Comparison of ENCODE assay signal across 24 cellular contexts in genomic region chr2:47876912-47877311, GRCh38. TPM values are rescaled to one million over a fixed set of nuclear protein-coding genes. Genes with fewer than 3 reads are reported as not detected.
DNase-seq lines count a peak whose midpoint lies in the region; ATAC-seq, FAIRE-seq and TF ChIP-seq lines count a peak whose summit lies in the region.
"Had no signal": no experiment of that assay in that cellular context is flagged by ENCODE, and none has a peak within 500 bp of the region (broad histone marks: within the 10 kb centered on the region; RNA-seq: fewer than 3 reads in every experiment).

No MANE protein-coding gene starts in this region.

- no peak overlapping the region for H2BK15ac ChIP-seq in H1 (ENCODE audit: low read length)

- no peak overlapping the region for H4K91ac ChIP-seq in H1 (replicated peaks; ENCODE audit: insufficient read length, low read length)

- H3K27ac Mint-ChIP-seq in MCF 10A (ENCODE audit: low read depth, unreplicated experiment) (peak overlapping the region; percentile 8), T-cell (peak overlapping the region; percentile 29 to 40)
- H3K27ac Mint-ChIP-seq: HFFc6 had no signal

- in situ Hi-C loops in mammary epithelial cell (cut with MboI; ENCODE audit: low sequenced_read_pairs in 2 of 2), result no loop called here

- no peak for FAIRE-seq in H1 (lab: Jason Lieb, UNC)
- FAIRE-seq: A549, HTR-8/SVneo had no signal

- H3K36me3 ChIP-seq in mammary epithelial cell (ENCODE audit: insufficient read depth, low read length) (peaks cover 4% of the 10 kb centered on the region), H1 (ENCODE audit: control insufficient read depth in 2 of 4, insufficient read depth in 4 of 4, low read length in 3 of 4) (no peaks in the 10 kb centered on the region; a peak in 2 of 8 replicates), spleen (peaks cover 0 to 35% (median 3%) of the 10 kb centered on the region in 6 donors)

- no peak overlapping the region for H3K56ac ChIP-seq in H1 (replicated peaks; ENCODE audit: insufficient read length, low read depth, low read length)

- TF ChIP-seq RAD21 in H1 (IDR thresholded peaks at IDR 0.05 in 1 of 2, conservative IDR thresholded peaks at IDR 0.05 in 1 of 2; ENCODE audit: low read depth in 2 of 2, low read length in 2 of 2), result no peak

- H3K9me3 Mint-ChIP-seq in MCF 10A (ENCODE audit: unreplicated experiment), result no peaks in the 10 kb centered on the region
- no peaks in the 10 kb centered on the region for H3K9me3 Mint-ChIP-seq in T-cell
- H3K9me3 Mint-ChIP-seq: HFFc6 had no signal

- H2BK120ac ChIP-seq in H1 (replicated peaks; ENCODE audit: low read depth, low read length), result no peak overlapping the region

- no peak overlapping the region for H2BK5ac ChIP-seq in H1 (ENCODE audit: low read depth, low read length)

- no peak overlapping the region for H3K23ac ChIP-seq in H1 (ENCODE audit: insufficient read length)

- H3K4me3 Mint-ChIP-seq in MCF 10A (ENCODE audit: unreplicated experiment) (no peak overlapping the region), T-cell (no peak overlapping the region)
- H3K4me3 Mint-ChIP-seq: H9, HFFc6 had no signal

- no peak overlapping the region for H3K14ac ChIP-seq in H1 (ENCODE audit: insufficient read length)

- CTCF ChIA-PET in MCF 10A (lab: Yijun Ruan, JAX), result interaction anchor here (0.6 kb wide), 1 partner anchor 431 kb away, joined by 3 read pairs; no protein-coding TSS in a partner anchor
- CTCF ChIA-PET in mammary epithelial cell (lab: Charles Lee; ENCODE audit: low non-redundant PET), result no interaction called here
- CTCF ChIA-PET in T-cell (lab: Charles Lee), result no interaction called here
- CTCF ChIA-PET in H1 (lab: Charles Lee; ENCODE audit: partially characterized antibody), result interaction anchor here (0.7 kb wide), 1 partner anchor 14 kb away, joined by 3 read pairs; no protein-coding TSS in a partner anchor

- H3K9ac ChIP-seq in mammary epithelial cell (ENCODE audit: insufficient read depth, low read length), result no peak overlapping the region
- no peak overlapping the region for H3K9ac ChIP-seq in H1 (replicated peaks in 1 of 4; ENCODE audit: extremely low read depth in 1 of 4, low read depth in 3 of 4, low read length in 3 of 4)
- H3K9ac ChIP-seq: SK-N-SH had no signal

- no peak for TF ChIP-seq CTCF in MCF 10A (IDR thresholded peaks at IDR 0.05; ENCODE audit: unreplicated experiment)
- TF ChIP-seq CTCF in mammary epithelial cell (conservative IDR thresholded peaks at IDR 0.05 in 1 of 2, IDR thresholded peaks at IDR 0.05 in 1 of 2; ENCODE audit: extremely low read depth in 1 of 2, insufficient read depth in 1 of 2, low read depth in 1 of 2, low read length in 2 of 2), result no peak
- no peak for TF ChIP-seq CTCF in H1 (IDR thresholded peaks at IDR 0.05; ENCODE audit: control extremely low read depth in 1 of 3, insufficient read depth in 1 of 3, low read depth in 1 of 3, low read length in 3 of 3)
- no peak for TF ChIP-seq CTCF in spleen (IDR thresholded peaks at IDR 0.05 in 8 of 11, conservative IDR thresholded peaks at IDR 0.05 in 3 of 11)

- H3K79me2 ChIP-seq in mammary epithelial cell (ENCODE audit: insufficient read depth, low read length) (peaks cover 96% of the 10 kb centered on the region), H1 (ENCODE audit: control insufficient read depth in 1 of 2, insufficient read depth in 2 of 2, low read length in 2 of 2) (peaks cover 0 to 93% of the 10 kb centered on the region in 2 experiments; a peak in 3 of 4 replicates)

- H4K8ac ChIP-seq in H1 (ENCODE audit: extremely low read depth, insufficient read depth, low read length), result no peak overlapping the region

- no peak for ATAC-seq in T-cell (replicated peaks in 1 of 4)
- no peak for ATAC-seq in GM21367 (IDR thresholded peaks at IDR 0.05; ENCODE audit: unreplicated experiment)
- ATAC-seq: A549, PC-3 had no signal

- no peak overlapping the region for H3K18ac ChIP-seq in H1 (ENCODE audit: extremely low read depth, low read length)

- H2AFZ ChIP-seq in mammary epithelial cell (ENCODE audit: low read depth, low read length) (no peak overlapping the region), H1 (ENCODE audit: low read length) (no peak overlapping the region)

- no peaks in the 10 kb centered on the region for H3K4me1 ChIP-seq in mammary epithelial cell (ENCODE audit: insufficient read depth, low read length)
- H3K4me1 ChIP-seq in H1 (replicated peaks in 1 of 4; ENCODE audit: control insufficient read depth in 3 of 4, insufficient read depth in 4 of 4, low read length in 3 of 4), result peaks cover 0 to 6% (median 4%) of the 10 kb centered on the region in 4 experiments; a peak in 4 of 7 replicates
- H3K4me1 ChIP-seq in spleen, result peaks cover 0 to 66% (median 27%) of the 10 kb centered on the region in 6 donors
- H3K4me1 ChIP-seq: A549 had no signal

- H4K20me1 ChIP-seq in mammary epithelial cell (ENCODE audit: insufficient read depth, low read length) (peaks cover 2% of the 10 kb centered on the region), H1 (replicated peaks in 1 of 2; ENCODE audit: control insufficient read depth in 1 of 2, insufficient read depth in 2 of 2, low read length in 2 of 2) (peaks cover 0 to 1% of the 10 kb centered on the region in 2 experiments)

- no peak overlapping the region for H4K5ac ChIP-seq in H1 (ENCODE audit: insufficient read length, low read depth, low read length)

- intact Hi-C loops in MCF 10A (cut with micrococcal nuclease), result no loop called here
- intact Hi-C loops in mammary epithelial cell (cut with micrococcal nuclease), result no loop called here
- intact Hi-C loops in spleen (cut with DNase I; ENCODE audit: low total_unique reads), result no loop called here

- BruUV-seq in MCF 10A (replicated peaks; lab: Mats Ljungman, UMichigan), result no TSS peak
- BruUV-seq in mammary epithelial cell (replicated peaks; lab: Mats Ljungman, UMichigan), result no TSS peak

- H3K27me3 Mint-ChIP-seq in MCF 10A (ENCODE audit: insufficient read depth, unreplicated experiment) (no peaks in the 10 kb centered on the region), T-cell (no peaks in the 10 kb centered on the region)

- H3K4me2 ChIP-seq in mammary epithelial cell (ENCODE audit: insufficient read depth, low read depth, low read length), result no peak overlapping the region
- no peak overlapping the region for H3K4me2 ChIP-seq in H1 (ENCODE audit: insufficient read depth in 1 of 2, low read depth in 2 of 2, low read length in 2 of 2)
- H3K4me2 ChIP-seq: A549, SK-N-SH had no signal

- TF ChIP-seq EP300 in H1 (IDR thresholded peaks at IDR 0.05; ENCODE audit: borderline replicate concordance in 1 of 2, low read depth in 2 of 2, low read length in 2 of 2), result no peak

- WGBS in mammary epithelial cell (ENCODE audit: low coverage, missing lambda C conversion rate), result 100% methylated on average over 1 of the region's 1 CpG
- 88% methylated on average over 1 of the region's 1 CpG; no CpG with 5 or more reads in 1 of the 2 experiments for WGBS in H1 (ENCODE audit: extremely low coverage in 1 of 2, insufficient coverage in 1 of 2, insufficient read length in 1 of 2, insufficient replicate concordance in 2 of 2, low coverage in 1 of 2, low lambda C conversion rate in 2 of 2, missing lambda C conversion rate in 1 of 2), 2 experiments
- WGBS in spleen, 5 donors, result 85 to 100% (median 98%) methylated on average over 1 of the region's 1 CpG

- peaks cover 16% of the 10 kb centered on the region for H3K4me1 Mint-ChIP-seq in MCF 10A (ENCODE audit: insufficient read depth, unreplicated experiment)
- peaks cover 64 to 72% (median 71%) of the 10 kb centered on the region in 3 donors for H3K4me1 Mint-ChIP-seq in T-cell

- H3K9me3 ChIP-seq in mammary epithelial cell (replicated peaks; ENCODE audit: insufficient read depth, low read length) (no peaks in the 10 kb centered on the region), H1 (ENCODE audit: insufficient read depth in 2 of 2, low read depth in 1 of 2, low read length in 1 of 2) (no peaks in the 10 kb centered on the region), spleen (no peaks in the 10 kb centered on the region)
- H3K9me3 ChIP-seq: A549, SK-N-SH had no signal

- H3K23me2 ChIP-seq in H1 (ENCODE audit: low read depth, low read length), result no peaks in the 10 kb centered on the region

- peaks cover 4% of the 10 kb centered on the region for H3K36me3 Mint-ChIP-seq in MCF 10A (ENCODE audit: insufficient read depth, unreplicated experiment)
- H3K36me3 Mint-ChIP-seq in T-cell, result peaks cover 23% of the 10 kb centered on the region

- no peak overlapping the region for H3K4ac ChIP-seq in H1 (replicated peaks; ENCODE audit: insufficient read length, low read depth, low read length)

- no peaks in the 10 kb centered on the region; the same call in 1 of the 2 replicates for H3K79me1 ChIP-seq in H1 (ENCODE audit: low read depth, low read length)

- no peak overlapping the region for H2AK5ac ChIP-seq in H1 (ENCODE audit: low read depth, low read length)

- H2BK12ac ChIP-seq in H1 (ENCODE audit: low read depth, low read length), result no peak overlapping the region

- no peak overlapping the region for H3K4me3 ChIP-seq in mammary epithelial cell (replicated peaks in 1 of 3; ENCODE audit: insufficient read depth in 1 of 3, low read depth in 2 of 3, low read length in 3 of 3)
- no peak overlapping the region for H3K4me3 ChIP-seq in H1 (ENCODE audit: extremely low read depth in 1 of 4, insufficient read depth in 2 of 4, low read depth in 3 of 4, low read length in 4 of 4)
- no peak overlapping the region for H3K4me3 ChIP-seq in spleen
- H3K4me3 ChIP-seq: A549 had no signal

- dilution Hi-C loops in mammary epithelial cell (cut with HindIII; ENCODE audit: low sequenced_read_pairs), result no loop called here

- no peak overlapping the region for H2BK20ac ChIP-seq in H1 (ENCODE audit: low read length)

- no peak overlapping the region for H3K27ac ChIP-seq in mammary epithelial cell (ENCODE audit: insufficient read depth, low read depth, low read length)
- no peak overlapping the region for H3K27ac ChIP-seq in H1 (ENCODE audit: low read depth, low read length)
- no peak overlapping the region for H3K27ac ChIP-seq in spleen
- H3K27ac ChIP-seq: A549 had no signal

- H3K27me3 ChIP-seq in mammary epithelial cell (ENCODE audit: insufficient read depth, low read length) (no peaks in the 10 kb centered on the region), H1 (replicated peaks in 1 of 4; ENCODE audit: control insufficient read depth in 3 of 4, extremely low read depth in 1 of 4, insufficient read depth in 3 of 4, low read length in 3 of 4) (no peaks in the 10 kb centered on the region), spleen (replicated peaks in 1 of 7) (no peaks in the 10 kb centered on the region)

- POLR2A ChIA-PET in MCF 10A (lab: Yijun Ruan, JAX), result interaction anchor here (0.7 to 1.6 kb wide), 2 partner anchors 10 to 640 kb away, joined by 3 to 4 read pairs; no protein-coding TSS in a partner anchor
- POLR2A ChIA-PET in T-cell (lab: Charles Lee), result interaction anchor here in 1 of 2 donors (1.0 kb wide), 1 partner anchor 11 kb away, joined by 3 read pairs; no protein-coding TSS in a partner anchor
- POLR2A ChIA-PET in H1 (lab: Charles Lee; ENCODE audit: partially characterized antibody), result interaction anchor here (0.6 to 0.7 kb wide), 3 partner anchors 10 to 24 kb away, joined by 3 read pairs; no protein-coding TSS in a partner anchor

- DNase-seq in MCF 10A (ENCODE audit: unreplicated experiment) (no peak), mammary epithelial cell (no peak), T-cell (no peak), H1 (ENCODE audit: low read depth in 1 of 2, low spot score in 2 of 2) (no peak), hippocampal formation (lab: John Stamatoyannopoulos, UW) (no peak), spleen (no peak)
- DNase-seq: AML-193; C1 segment of cervical spinal cord; DMS153; DND-41; H9; HFFc6; KG1; MM.1S; NCI-H2029; NCI-H446 treated with DMSO at 0.1 percent for 48 hours; NCI-H526; NCI-H82; NK-92 treated with Interleukin-12 subunit alpha and Interleukin-12 subunit beta, amount 100 ng/mL, for 24 hours; PC-3; SK-N-SH had no signal

- no peak for TF ChIP-seq POLR2A in H1 (IDR thresholded peaks at IDR 0.05; ENCODE audit: control extremely low read depth in 1 of 2, low read depth in 2 of 2, low read length in 2 of 2)
- TF ChIP-seq POLR2A in spleen (IDR thresholded peaks at IDR 0.05), result no peak

RNA-seq across cellular contexts. Expression of gene FBXO11, which starts 29.4 kb away (rescaled TPM):
- total RNA-seq in MCF 10A (2022), result 60.4 and 64.1 TPM in 2 replicates
- total RNA-seq in mammary epithelial cell, result 10 to 100 TPM; 35.0 to 65.5 TPM
- polyA plus RNA-seq in mammary epithelial cell, result 17.6 TPM
- polyA minus RNA-seq in mammary epithelial cell, result 152 TPM
- 10 to 100 TPM; 70.2 to 90.0 (median 74.6) TPM for total RNA-seq in T-cell
- 54.6 and 57.3 TPM in 2 replicates for total RNA-seq in H1 (2021; fragmentation: NEBNext Ultra II Directional; extraction: Animal tissue kit (Norgen Biotek cat#: 25700))
- 15.6 and 21.7 TPM in 2 replicates for polyA plus RNA-seq in H1 (2011; rRNA removed)
- 20.3 TPM for polyA plus RNA-seq in H1 (2011; cell fraction: cytosol; rRNA removed)
- 36.0 TPM for polyA plus RNA-seq in H1 (2011; cell fraction: nucleus; rRNA removed)
- polyA plus RNA-seq in H1 (2012, experiment 1 of 2), result 16.6 to 35.1 TPM (median 21.7 TPM) in 4 replicates
- 3.5 TPM for polyA plus RNA-seq in H1 (2012, experiment 2 of 2)
- polyA plus RNA-seq in H1 (2013, experiment 1 of 2), result 25.6 TPM
- 24.5 TPM for polyA plus RNA-seq in H1 (2013, experiment 2 of 2)
- polyA minus RNA-seq in H1 (2011; rRNA and poly(A)+ RNA removed), result 48.5 and 85.1 TPM in 2 replicates
- 28.0 TPM for polyA minus RNA-seq in H1 (2011; cell fraction: cytosol; rRNA and poly(A)+ RNA removed)
- 48.1 TPM for polyA minus RNA-seq in H1 (2011; cell fraction: nucleus; rRNA and poly(A)+ RNA removed)
- 10 to 100 TPM; 64.8 to 91.3 (median 78.5) TPM for total RNA-seq in spleen
- 10 to 100 TPM; 23.9 to 35.6 (median 27.8) TPM for polyA plus RNA-seq in spleen

Comparison
In these comparisons a context has a peak if more than half of its experiments do, and no peak if none do; other contexts are left out.
1. CTCF ChIA-PET loops: an anchor here in MCF 10A (0.6 kb wide) and H1 (0.7 kb wide); none called in mammary epithelial cell and T-cell.